20 cellular contexts compared by ENCODE assay signal in genomic region chr2:202360646-202361045, GRCh38.
"Had no signal": no experiment of that assay in that cellular context is flagged by ENCODE, and none has a peak within 500 bp of the region (broad histone marks: within the 10 kb centered on the region; RNA-seq: fewer than 3 reads in every experiment).

No MANE protein-coding gene starts in this region.

- H3K36me3 ChIP-seq: gastroesophageal sphincter, left ventricle myocardium inferior, prostate gland had no signal

- H3K4me1 ChIP-seq: esophagus muscularis mucosa, gastroesophageal sphincter, left ventricle myocardium inferior, parathyroid adenoma, prostate gland had no signal

- H3K9ac ChIP-seq: parathyroid adenoma had no signal

- H3K4me2 ChIP-seq: smooth muscle cell had no signal

- H3K27me3 ChIP-seq: esophagus muscularis mucosa, gastroesophageal sphincter had no signal

- H2AFZ ChIP-seq: parathyroid adenoma had no signal

- H3K4me3 ChIP-seq: coronary artery, esophagus muscularis mucosa, gastroesophageal sphincter, left ventricle myocardium inferior, lung, prostate gland, smooth muscle cell had no signal

- H3K4me3 Mint-ChIP-seq: natural killer cell treated with Interleukin-12 subunit alpha and Interleukin-12 subunit beta and Interleukin-15 and Interleukin-18, amount 100 ng/mL, for 72 hours; type B pancreatic cell had no signal

- ATAC-seq: gastroesophageal sphincter; left cardiac atrium; natural killer cell treated with Interleukin-12 subunit alpha and Interleukin-12 subunit beta and Interleukin-15 and Interleukin-18, amount 100 ng/mL, for 72 hours had no signal

- H3K79me2 ChIP-seq: parathyroid adenoma had no signal

- H3K27ac ChIP-seq: coronary artery, epithelial cell of prostate, esophagus muscularis mucosa, gastroesophageal sphincter, left ventricle myocardium inferior, parathyroid adenoma, prostate gland had no signal

- H3K9me3 Mint-ChIP-seq: natural killer cell treated with Interleukin-12 subunit alpha and Interleukin-12 subunit beta and Interleukin-15 and Interleukin-18, amount 100 ng/mL, for 72 hours; type B pancreatic cell had no signal

- H3K9me3 ChIP-seq: esophagus muscularis mucosa, gastroesophageal sphincter, left ventricle myocardium inferior, prostate gland had no signal

- H3K27me3 Mint-ChIP-seq: natural killer cell treated with Interleukin-12 subunit alpha and Interleukin-12 subunit beta and Interleukin-15 and Interleukin-18, amount 100 ng/mL, for 72 hours; type B pancreatic cell had no signal

- H3K27ac Mint-ChIP-seq: natural killer cell treated with Interleukin-12 subunit alpha and Interleukin-12 subunit beta and Interleukin-15 and Interleukin-18, amount 100 ng/mL, for 72 hours; type B pancreatic cell had no signal

- FAIRE-seq: endometrium, keratinocyte, urothelium cell line had no signal

- DNase-seq: effector CD4-positive, alpha-beta T cell; glutamatergic neuron; left cardiac atrium; left ventricle myocardium inferior; occipital lobe; stimulated activated CD4-positive, alpha-beta T cell treated with anti-CD3 and anti-CD28 coated beads, Interleukin-2, amount 100 ng/mL, for 48 hours; stimulated activated naive CD4-positive, alpha-beta T cell treated with Interleukin-2 at 50 U/mL for 16 hours had no signal

- H3K36me3 Mint-ChIP-seq: natural killer cell treated with Interleukin-12 subunit alpha and Interleukin-12 subunit beta and Interleukin-15 and Interleukin-18, amount 100 ng/mL, for 72 hours; type B pancreatic cell had no signal
